In the genomic region with DNA sequence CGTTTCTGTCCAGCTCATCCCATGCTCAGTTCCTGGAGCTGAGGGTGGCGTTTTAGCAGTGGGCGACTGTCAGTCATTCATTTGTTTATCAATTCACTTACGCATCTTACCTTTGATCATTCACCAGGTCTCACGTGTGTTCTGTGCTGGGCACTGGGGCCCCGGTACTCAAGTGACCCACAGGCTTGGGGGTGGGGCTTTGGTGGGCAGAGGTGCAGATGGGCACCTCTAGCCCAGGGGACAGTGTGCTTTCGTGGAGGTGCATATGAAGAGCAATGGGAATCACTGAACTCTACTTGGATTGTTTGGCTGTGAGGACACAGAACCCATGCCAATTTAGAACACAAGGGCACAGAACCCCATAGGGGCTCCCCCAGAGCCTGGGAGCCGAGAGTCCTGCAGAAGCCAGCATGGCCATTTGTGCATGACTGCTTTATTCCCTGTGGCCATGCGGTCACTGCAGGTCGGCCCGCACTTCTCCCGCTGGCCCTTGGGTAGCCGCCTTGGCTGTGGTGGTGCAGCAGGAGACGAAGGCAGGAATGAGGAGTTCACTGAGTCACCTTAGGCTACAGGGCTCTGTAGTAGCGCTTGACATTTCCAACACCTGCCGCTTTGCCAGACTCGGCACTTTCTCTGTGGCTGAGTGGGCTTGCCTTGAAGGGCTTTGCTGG, we compare ENCODE assay signal across 15 cellular contexts.
DNase-seq lines count a peak whose midpoint lies in the region; ATAC-seq, FAIRE-seq and TF ChIP-seq lines count a peak whose summit lies in the region.
"Had no signal": no experiment of that assay in that cellular context is flagged by ENCODE, and none has a peak within 500 bp of the region (broad histone marks: within the 10 kb centered on the region; RNA-seq: fewer than 3 reads in every experiment).

No MANE protein-coding gene starts in this region.

- no peak overlapping the region for H3K18ac ChIP-seq in IMR-90 (ENCODE audit: low read depth, low read length)

- peak overlapping the region; percentile 1 for H2AK9ac ChIP-seq in IMR-90 (replicated peaks; ENCODE audit: low read depth, low read length, poor library complexity)

- H3K9me3 Mint-ChIP-seq in neural progenitor cell (no peaks in the 10 kb centered on the region), WTC11 (no peaks in the 10 kb centered on the region)
- H3K9me3 Mint-ChIP-seq: CD8-positive, alpha-beta T cell had no signal

- TF ChIP-seq POLR2A in IMR-90 (IDR thresholded peaks at IDR 0.05; ENCODE audit: low read depth, low read length) (no peak), GM12892 (IDR thresholded peaks at IDR 0.05; ENCODE audit: low read depth, low read length) (no peak)

- no peak for FAIRE-seq in GM12892 (lab: Jason Lieb, UNC)

- no peak overlapping the region for H3K4me3 ChIP-seq in IMR-90 (ENCODE audit: insufficient read depth, low read depth, low read length)
- H3K4me3 ChIP-seq in esophagus (ENCODE audit: low read depth in 1 of 2, low read length in 2 of 2), result no peak overlapping the region
- no peak overlapping the region for H3K4me3 ChIP-seq in neural progenitor cell
- peak overlapping the region; percentile 40 for H3K4me3 ChIP-seq in thoracic aorta

- H3K9me3 ChIP-seq in IMR-90 (ENCODE audit: control insufficient read depth, insufficient read depth, low read length) (no peaks in the 10 kb centered on the region), esophagus (ENCODE audit: control insufficient read depth in 2 of 2, insufficient read depth in 1 of 2, low read depth in 1 of 2, low read length in 1 of 2) (no peaks in the 10 kb centered on the region), neural progenitor cell (ENCODE audit: low read depth) (no peaks in the 10 kb centered on the region), thoracic aorta (no peaks in the 10 kb centered on the region)

- H3K9ac ChIP-seq in IMR-90 (ENCODE audit: low read depth, low read length), result no peak overlapping the region
- no peak overlapping the region for H3K9ac ChIP-seq in neural progenitor cell

- peak overlapping the region; percentile 66 for H3K4me2 ChIP-seq in IMR-90 (ENCODE audit: low read depth, low read length)
- H3K4me2 ChIP-seq in neural progenitor cell, result no peak overlapping the region

- H3K4me1 Mint-ChIP-seq in neural progenitor cell (peaks cover 37% of the 10 kb centered on the region), WTC11 (no peaks in the 10 kb centered on the region)

- H2BK5ac ChIP-seq in IMR-90 (ENCODE audit: low read depth, low read length, poor library complexity, severe bottlenecking), result no peak overlapping the region

- BruUV-seq in IMR-90 (replicated peaks; lab: Mats Ljungman, UMichigan), result no TSS peak

- TF ChIP-seq CTCF in IMR-90 (conservative IDR thresholded peaks at IDR 0.05; ENCODE audit: low read depth, low read length) (no peak), neural progenitor cell (IDR thresholded peaks at IDR 0.05) (no peak), thoracic aorta (IDR thresholded peaks at IDR 0.05) (no peak), WTC11 (IDR thresholded peaks at IDR 0.05) (no peak)

- intact Hi-C loops in IMR-90 (cut with micrococcal nuclease), result no loop called here

- no peak overlapping the region for H3K23ac ChIP-seq in IMR-90 (ENCODE audit: low read depth, low read length)

- H3K56ac ChIP-seq in IMR-90 (ENCODE audit: extremely low read depth, insufficient read depth, low read length), result no peak overlapping the region

- no peak overlapping the region for H2BK15ac ChIP-seq in IMR-90 (ENCODE audit: low read depth, low read length)

- peak overlapping the region; percentile 93 for H3K27ac Mint-ChIP-seq in neural progenitor cell
- no peak overlapping the region for H3K27ac Mint-ChIP-seq in WTC11
- H3K27ac Mint-ChIP-seq: CD8-positive, alpha-beta T cell had no signal

- 97% methylated on average over 5 of the region's 17 CpGs; no CpG with 5 or more reads in 1 of the 2 experiments for WGBS in IMR-90 (ENCODE audit: extremely low coverage in 2 of 2, insufficient read length in 1 of 2), 2 experiments
- 86 to 92% methylated on average over 17 of the region's 17 CpGs for WGBS in esophagus, 2 donors

- H3K9me1 ChIP-seq in IMR-90 (ENCODE audit: insufficient read depth, low read length), result peaks cover 5% of the 10 kb centered on the region

- peaks cover under 1% of the 10 kb centered on the region for H3K36me3 Mint-ChIP-seq in neural progenitor cell
- no peaks in the 10 kb centered on the region for H3K36me3 Mint-ChIP-seq in WTC11

- H2BK20ac ChIP-seq in IMR-90 (ENCODE audit: low read depth, low read length), result no peak overlapping the region

- dilution Hi-C loops in IMR-90 (cut with HindIII; ENCODE audit: low sequenced_read_pairs, unreplicated experiment), result no loop called here

- H3K14ac ChIP-seq in IMR-90 (replicated peaks; ENCODE audit: low read depth, low read length), result no peak overlapping the region; the same call in 1 of the 2 replicates

- H3K36me3 ChIP-seq in IMR-90 (ENCODE audit: control insufficient read depth, insufficient read depth, low read length), result peaks cover 4% of the 10 kb centered on the region
- no peaks in the 10 kb centered on the region for H3K36me3 ChIP-seq in esophagus (ENCODE audit: control insufficient read depth in 2 of 2, insufficient read depth in 2 of 2, low read length in 1 of 2)
- H3K36me3 ChIP-seq in neural progenitor cell, result no peaks in the 10 kb centered on the region
- H3K36me3 ChIP-seq in thoracic aorta, result no peaks in the 10 kb centered on the region

- no peaks in the 10 kb centered on the region for H3K27me3 Mint-ChIP-seq in neural progenitor cell (ENCODE audit: insufficient read depth, low read depth)
- no peaks in the 10 kb centered on the region for H3K27me3 Mint-ChIP-seq in WTC11 (ENCODE audit: low read depth)
- H3K27me3 Mint-ChIP-seq: B cell had no signal

- CTCF ChIA-PET in IMR-90 (lab: Yijun Ruan, JAX) (no interaction called here), WTC11 (lab: Charles Lee) (interaction anchor here (1.1 kb wide), 1 partner anchor 26 kb away, joined by 4 read pairs; no protein-coding TSS in a partner anchor)

- peaks cover 0 to 18% of the 10 kb centered on the region in 2 experiments; a peak in 2 of 4 replicates for H3K79me1 ChIP-seq in IMR-90 (ENCODE audit: low read depth in 1 of 2, low read length in 2 of 2)

- H3K27ac ChIP-seq in IMR-90 (ENCODE audit: insufficient read depth, low read length) (no peak overlapping the region), esophagus (ENCODE audit: low read depth in 2 of 2, low read length in 1 of 2) (peak overlapping the region; percentile 75 to 80), neural progenitor cell (no peak overlapping the region), thoracic aorta (no peak overlapping the region)

- POLR2A ChIA-PET in IMR-90 (lab: Charles Lee; ENCODE audit: unreplicated experiment) (no interaction called here), WTC11 (lab: Charles Lee) (no interaction called here)

- DNase-seq in IMR-90 (no peak), neural progenitor cell (ENCODE audit: low spot score) (no peak), thoracic aorta (ENCODE audit: low spot score) (no peak), GM12892 (ENCODE audit: insufficient read length) (no peak), WTC11 (ENCODE audit: low spot score) (no peak)
- DNase-seq: ACHN; CD8-positive, alpha-beta T cell; DND-41; GDM1; GOT3; NCI-H510A treated with DMSO at 0.1 percent for 48 hours; RPMI8226 had no signal

- no peak for TF ChIP-seq RAD21 in IMR-90 (IDR thresholded peaks at IDR 0.05; ENCODE audit: low read length)

- no peaks in the 10 kb centered on the region for H3K79me2 ChIP-seq in neural progenitor cell (ENCODE audit: low read depth)

- in situ Hi-C loops in IMR-90 (cut with MboI; ENCODE audit: low sequenced_read_pairs), result no loop called here

- no peak overlapping the region for H4K91ac ChIP-seq in IMR-90 (ENCODE audit: insufficient read depth, low read depth, low read length)

- ATAC-seq in IMR-90 (ENCODE audit: low read depth) (no peak), thoracic aorta (ENCODE audit: insufficient number of reproducible peaks, low FRiP score, low read depth) (no peak), WTC11 (no peak), HG03378 (IDR thresholded peaks at IDR 0.05; ENCODE audit: unreplicated experiment) (no peak)
- ATAC-seq: CD8-positive, alpha-beta T cell had no signal

- H3K4me1 ChIP-seq in IMR-90 (ENCODE audit: control insufficient read depth, insufficient read depth, low read length), result peaks cover 16% of the 10 kb centered on the region
- H3K4me1 ChIP-seq in esophagus (ENCODE audit: control insufficient read depth in 2 of 2, insufficient read depth in 2 of 2, low read length in 1 of 2), result peaks cover 2 to 25% of the 10 kb centered on the region in 2 donors
- peaks cover 9% of the 10 kb centered on the region for H3K4me1 ChIP-seq in neural progenitor cell
- peaks cover 14 to 17% of the 10 kb centered on the region in 2 donors for H3K4me1 ChIP-seq in thoracic aorta (ENCODE audit: control insufficient read depth in 1 of 2, low read depth in 2 of 2)

- H3K4ac ChIP-seq in IMR-90 (ENCODE audit: low read depth, low read length), result no peak overlapping the region

- no peak overlapping the region for H4K5ac ChIP-seq in IMR-90 (ENCODE audit: low read depth, low read length)

- peaks cover 5% of the 10 kb centered on the region for H3F3A ChIP-seq in neural progenitor cell (ENCODE audit: low read depth)

- no peak overlapping the region for H2AK5ac ChIP-seq in IMR-90 (ENCODE audit: low read depth, low read length)

- peaks cover 25% of the 10 kb centered on the region for H4K20me1 ChIP-seq in IMR-90 (ENCODE audit: insufficient read depth, low read length)
- H4K20me1 ChIP-seq in neural progenitor cell (ENCODE audit: low read depth), result peaks cover 3% of the 10 kb centered on the region

- H3K4me3 Mint-ChIP-seq in neural progenitor cell, result peak overlapping the region; percentile 70
- H3K4me3 Mint-ChIP-seq in WTC11, result no peak overlapping the region
- H3K4me3 Mint-ChIP-seq: B cell; CD8-positive, alpha-beta T cell had no signal

- H2BK120ac ChIP-seq in IMR-90 (ENCODE audit: low read depth, low read length), result no peak overlapping the region

- H3K27me3 ChIP-seq in IMR-90 (ENCODE audit: control insufficient read depth, insufficient read depth, low read length) (no peaks in the 10 kb centered on the region), esophagus (ENCODE audit: control insufficient read depth in 1 of 2, insufficient read depth in 2 of 2, low read length in 2 of 2) (no peaks in the 10 kb centered on the region), neural progenitor cell (no peaks in the 10 kb centered on the region), thoracic aorta (replicated peaks; ENCODE audit: insufficient read depth) (no peaks in the 10 kb centered on the region)

- no peak overlapping the region for H2AFZ ChIP-seq in IMR-90 (replicated peaks; ENCODE audit: low read length, poor library complexity)
- no peak overlapping the region for H2AFZ ChIP-seq in neural progenitor cell (replicated peaks)

- H4K8ac ChIP-seq in IMR-90 (ENCODE audit: low read depth in 2 of 2, low read length in 2 of 2), result no peak overlapping the region

TF ChIP-seq in IMR-90, 13 proteins besides CTCF, POLR2A, EP300 and RAD21:
- TF ChIP-seq BHLHE40 (IDR thresholded peaks at IDR 0.05; ENCODE audit: low read depth, low read length) (peak; percentile 83), CEBPB (IDR thresholded peaks at IDR 0.05; ENCODE audit: low read depth, low read length) (no peak)

TF ChIP-seq in WTC11, 78 proteins besides CTCF, POLR2A, EP300 and RAD21 (continues in another document):
- TF ChIP-seq FOXK1 (CRISPR knock-in tag; IDR thresholded peaks at IDR 0.05), result no peak

Comparison
In these comparisons a context has a peak if more than half of its experiments do, and no peak if none do; other contexts are left out.
1. H3K27ac ChIP-seq: peak in esophagus (2 of 2); none in IMR-90 (single experiment), neural progenitor cell (single experiment) and thoracic aorta (0 of 2).